ENCODE assay signal across 20 cellular contexts in the genomic region with DNA sequence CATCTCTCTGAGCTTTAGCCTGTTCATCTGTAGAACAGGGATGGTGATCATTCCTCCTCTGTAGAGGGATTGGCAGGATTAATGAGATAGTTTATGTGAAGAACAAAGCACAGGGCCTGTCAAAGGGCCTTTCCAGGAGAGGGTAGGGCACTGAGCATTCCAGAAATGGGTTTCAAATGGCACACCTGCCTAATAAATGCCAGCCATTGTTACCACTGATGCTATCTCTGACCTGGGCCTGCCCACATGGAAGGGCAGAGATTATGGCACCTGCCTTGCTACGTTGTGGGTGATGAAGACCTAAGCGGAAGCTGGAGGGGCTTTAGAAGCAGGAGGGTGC. TPM values are rescaled to one million over a fixed set of nuclear protein-coding genes. Genes with fewer than 3 reads are reported as not detected.
DNase-seq lines count a peak whose midpoint lies in the region; ATAC-seq and TF ChIP-seq lines count a peak whose summit lies in the region.
"Had no signal": no experiment of that assay in that cellular context is flagged by ENCODE, and none has a peak within 500 bp of the region (broad histone marks: within the 10 kb centered on the region; RNA-seq: fewer than 3 reads in every experiment).

No MANE protein-coding gene starts in this region.

- H3K9me2 ChIP-seq in PC-3 (replicated peaks; ENCODE audit: low read length), result no peaks in the 10 kb centered on the region

- no peak overlapping the region for H3K27ac Mint-ChIP-seq in MCF 10A (ENCODE audit: low read depth, unreplicated experiment)
- H3K27ac Mint-ChIP-seq: IgD-negative memory B cell had no signal

- H3K4me1 ChIP-seq in PC-3 (ENCODE audit: insufficient read depth, low read length) (peaks cover 15% of the 10 kb centered on the region; the same call in 1 of the 2 replicates), thoracic aorta (ENCODE audit: control insufficient read depth in 1 of 2, low read depth in 2 of 2) (peaks cover 15 to 72% of the 10 kb centered on the region in 2 donors)
- H3K4me1 ChIP-seq: SJCRH30 had no signal

- intact Hi-C loops in MCF 10A (cut with micrococcal nuclease), result no loop called here
- intact Hi-C loops in PC-3 (cut with micrococcal nuclease), result no loop called here

- no peaks in the 10 kb centered on the region for H3F3A ChIP-seq in PC-3 (ENCODE audit: low read length, unreplicated experiment)

- H3K4me3 ChIP-seq in PC-3 (ENCODE audit: low read length) (no peak overlapping the region), thoracic aorta (no peak overlapping the region)
- H3K4me3 ChIP-seq: SJCRH30 had no signal

- H3K27ac ChIP-seq in PC-3 (ENCODE audit: low read length), result no peak overlapping the region
- H3K27ac ChIP-seq in thoracic aorta, result peak overlapping the region; percentile 46 to 63
- H3K27ac ChIP-seq: SJCRH30 had no signal

- no peaks in the 10 kb centered on the region for H3K9me3 Mint-ChIP-seq in MCF 10A (ENCODE audit: unreplicated experiment)

- DNase-seq in T47D (ENCODE audit: low read depth in 1 of 2, low spot score in 1 of 2) (peak; percentile 38 to 44), MCF 10A (ENCODE audit: unreplicated experiment) (no peak), PC-3 (no peak), thoracic aorta (ENCODE audit: low spot score) (no peak), NAMALWA (ENCODE audit: low spot score) (no peak)
- DNase-seq in stimulated activated CD4-positive, alpha-beta T cell treated with anti-CD3 and anti-CD28 coated beads, Interleukin-2, amount 100 ng/mL, for 24 hours, result no peak
- DNase-seq: C1 segment of cervical spinal cord, DMS 273 treated with DMSO at 0.1 percent for 48 hours, H7, MV-4-11, NCI-H146, NCI-H2107, NCI-H446 treated with DMSO at 0.1 percent for 48 hours, NCI-H774, SJCRH30 had no signal

- no peaks in the 10 kb centered on the region for H3K9me3 ChIP-seq in PC-3 (ENCODE audit: low read length)
- no peaks in the 10 kb centered on the region for H3K9me3 ChIP-seq in thoracic aorta
- H3K9me3 ChIP-seq: SJCRH30 had no signal

- H3K4me2 ChIP-seq in PC-3 (ENCODE audit: low read length), result no peak overlapping the region

- in situ Hi-C loops in T47D (cut with HindIII; ENCODE audit: low pct_unique_long_range_greater_than_20kb, low sequenced_read_pairs), result no loop called here

- no peaks in the 10 kb centered on the region for H3K27me3 Mint-ChIP-seq in MCF 10A (ENCODE audit: insufficient read depth, unreplicated experiment)

- H4K20me1 ChIP-seq in PC-3 (ENCODE audit: low read length), result no peaks in the 10 kb centered on the region

- no peaks in the 10 kb centered on the region for H3K27me3 ChIP-seq in PC-3 (ENCODE audit: low read length)
- no peaks in the 10 kb centered on the region for H3K27me3 ChIP-seq in thoracic aorta (replicated peaks; ENCODE audit: insufficient read depth)
- H3K27me3 ChIP-seq: SJCRH30 had no signal

- CTCF ChIA-PET in MCF 10A (lab: Yijun Ruan, JAX) (interaction anchor here (1.0 to 3.1 kb wide), 3 partner anchors 8 to 64 kb away, joined by 3 to 13 read pairs (median 6); no protein-coding TSS in a partner anchor), PC-3 (lab: Charles Lee) (no interaction called here)

- no peak overlapping the region for H3K9ac ChIP-seq in PC-3 (ENCODE audit: low read length)

- ATAC-seq in PC-3 (peak; percentile 60), esophagus mucosa (peak; percentile 56), thoracic aorta (ENCODE audit: insufficient number of reproducible peaks, low FRiP score, low read depth) (no peak), HG03095 (IDR thresholded peaks at IDR 0.05; ENCODE audit: unreplicated experiment) (no peak)

- no peak overlapping the region for H3K4me3 Mint-ChIP-seq in MCF 10A (ENCODE audit: unreplicated experiment)
- H3K4me3 Mint-ChIP-seq: IgD-negative memory B cell had no signal

- H3K79me2 ChIP-seq in PC-3 (ENCODE audit: low read length), result no peaks in the 10 kb centered on the region

- POLR2A ChIA-PET in MCF 10A (lab: Yijun Ruan, JAX), result interaction anchor here (2.1 kb wide), 1 partner anchor 31 kb away, joined by 7 read pairs; a partner anchor contains a TSS
- POLR2A ChIA-PET in PC-3 (lab: Charles Lee; ENCODE audit: unreplicated experiment), result interaction anchor here (0.6 kb wide), 1 partner anchor 42 kb away, joined by 3 read pairs; no protein-coding TSS in a partner anchor

- H2AFZ ChIP-seq in PC-3 (ENCODE audit: low read length), result no peak overlapping the region

- H3K36me3 Mint-ChIP-seq in MCF 10A (ENCODE audit: insufficient read depth, unreplicated experiment), result peaks cover 3% of the 10 kb centered on the region

- no peak for TF ChIP-seq CTCF in MCF 10A (IDR thresholded peaks at IDR 0.05; ENCODE audit: unreplicated experiment)
- no peak for TF ChIP-seq CTCF in PC-3 (conservative IDR thresholded peaks at IDR 0.05; ENCODE audit: low read depth, low read length)
- no peak for TF ChIP-seq CTCF in thoracic aorta (IDR thresholded peaks at IDR 0.05)

- H3K4me1 Mint-ChIP-seq in MCF 10A (ENCODE audit: insufficient read depth, unreplicated experiment), result no peaks in the 10 kb centered on the region
- H3K4me1 Mint-ChIP-seq: IgD-negative memory B cell had no signal

- BruUV-seq in MCF 10A (replicated peaks; lab: Mats Ljungman, UMichigan) (no TSS peak), PC-3 (replicated peaks; lab: Mats Ljungman, UMichigan) (no TSS peak)

- H3K36me3 ChIP-seq in PC-3 (ENCODE audit: low read depth, low read length) (peaks cover 3% of the 10 kb centered on the region; the same call in 1 of the 2 replicates), thoracic aorta (peaks cover 92% of the 10 kb centered on the region)
- H3K36me3 ChIP-seq: SJCRH30 had no signal

RNA-seq across cellular contexts. Expression of a gene that starts 31.0 kb away (rescaled TPM):
- total RNA-seq in MCF 10A (2022), result 70.7 and 80.2 TPM in 2 replicates
- 78.1 and 85.7 TPM in 2 replicates for total RNA-seq in PC-3 (2014; rRNA removed)
- 19.9 TPM for total RNA-seq in esophagus mucosa
- total RNA-seq in thoracic aorta, result 10 to 100 TPM; 30.5 to 56.5 TPM

RNA-seq across cellular contexts. Expression of a gene that starts 33.1 kb away (rescaled TPM):
- total RNA-seq in MCF 10A (2022) (23.3 and 25.7 TPM in 2 replicates), PC-3 (2014; rRNA removed) (30.7 and 45.2 TPM in 2 replicates), esophagus mucosa (3.8 TPM), thoracic aorta (100 to 1,000 TPM; 426 to 455 TPM)

RNA-seq across cellular contexts. Expression of a gene that starts 46.6 kb away (rescaled TPM):
- total RNA-seq in MCF 10A (2022) (0.17 TPM in 1 of 2 replicates, not detected in the other), PC-3 (2014; rRNA removed) (0.11 TPM in 1 of 2 replicates, not detected in the other), esophagus mucosa (not detected), thoracic aorta (under 1 TPM in 1 of 2 donors, not detected in 1; 0.41 TPM)
- total RNA-seq: LHCN-M2, RPMI7951 had no signal

RNA-seq across cellular contexts. Expression of a gene that starts 49.5 kb away (rescaled TPM):
- total RNA-seq in MCF 10A (2022) (not detected in 2 replicates), PC-3 (2014; rRNA removed) (not detected in 2 replicates), esophagus mucosa (29.3 TPM), thoracic aorta (100 to 1,000 TPM; 146 to 302 TPM)

Comparison
In these comparisons a context has a peak if more than half of its experiments do, and no peak if none do; other contexts are left out.
1. DNase-seq: peak in T47D (2 of 2); none in MCF 10A (single experiment), PC-3 (single experiment), thoracic aorta (single experiment), stimulated activated CD4-positive, alpha-beta T cell treated with anti-CD3 and anti-CD28 coated beads, Interleukin-2, amount 100 ng/mL, for 24 hours (0 of 2) and NAMALWA (single experiment).
2. ATAC-seq: peak in PC-3 (single experiment) and esophagus mucosa (single experiment); none in thoracic aorta (single experiment) and HG03095 (single experiment).